ENCODE assay signal across 2 cellular contexts in the genomic region with DNA sequence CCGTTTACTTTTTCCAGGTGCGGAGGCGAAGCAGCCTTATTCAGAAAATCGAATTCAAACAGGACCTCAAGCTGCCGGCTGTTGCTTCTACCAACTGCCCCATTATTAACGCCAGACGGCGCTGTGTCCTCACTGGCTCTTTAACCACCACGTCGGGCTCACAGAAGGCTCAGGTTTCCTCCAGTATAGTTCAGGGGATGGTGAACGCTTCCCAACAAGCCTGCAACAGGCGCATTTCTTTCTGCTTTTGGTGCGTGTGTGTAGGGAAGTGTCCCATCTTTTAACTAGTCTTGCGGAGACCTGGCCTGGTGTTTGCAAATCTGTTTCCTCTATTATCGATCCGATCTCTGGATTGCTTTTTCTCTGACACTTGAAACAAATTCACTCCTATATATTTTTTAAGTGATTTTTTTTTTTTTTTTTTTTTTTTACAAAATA.
TF ChIP-seq lines count a peak whose summit lies in the region.

No MANE protein-coding gene starts in this region.

TF ChIP-seq in IMR-90, 13 proteins besides CTCF, POLR2A, EP300 and RAD21:
- TF ChIP-seq RCOR1 (IDR thresholded peaks at IDR 0.05; ENCODE audit: insufficient replicate concordance, low read length) = no peak
- TF ChIP-seq SMC3 (IDR thresholded peaks at IDR 0.05; ENCODE audit: low read depth, low read length) = peak; percentile 75

TF ChIP-seq in endothelial cell of umbilical vein, 7 proteins besides CTCF, POLR2A, EP300 and RAD21:
- no peak for TF ChIP-seq POLR2AphosphoS5 (IDR thresholded peaks at IDR 0.05; ENCODE audit: insufficient read depth, low read depth, low read length)
- TF ChIP-seq GATA2 (IDR thresholded peaks at IDR 0.05; ENCODE audit: insufficient read depth, insufficient read length, low read depth, low read length) = no peak
- TF ChIP-seq FOS (IDR thresholded peaks at IDR 0.05; ENCODE audit: borderline replicate concordance, insufficient read depth, low read length) = no peak
- TF ChIP-seq, protein P1, sequence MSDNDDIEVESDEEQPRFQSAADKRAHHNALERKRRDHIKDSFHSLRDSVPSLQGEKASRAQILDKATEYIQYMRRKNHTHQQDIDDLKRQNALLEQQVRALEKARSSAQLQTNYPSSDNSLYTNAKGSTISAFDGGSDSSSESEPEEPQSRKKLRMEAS (IDR thresholded peaks at IDR 0.05; ENCODE audit: insufficient read depth, insufficient read length) = no peak
- no peak for TF ChIP-seq JUN (IDR thresholded peaks at IDR 0.05; ENCODE audit: borderline replicate concordance, insufficient read depth, insufficient read length, low read depth)
- TF ChIP-seq EZH2 (IDR thresholded peaks at IDR 0.05; ENCODE audit: borderline replicate concordance, low read depth, low read length, severe bottlenecking) = no peak
- no peak for TF ChIP-seq MYC (IDR thresholded peaks at IDR 0.05; ENCODE audit: low read depth, low read length)
TF ChIP-seq in endothelial cell of umbilical vein: peak in this region for 0.
